9 cellular contexts compared by ENCODE assay signal in the genomic region with DNA sequence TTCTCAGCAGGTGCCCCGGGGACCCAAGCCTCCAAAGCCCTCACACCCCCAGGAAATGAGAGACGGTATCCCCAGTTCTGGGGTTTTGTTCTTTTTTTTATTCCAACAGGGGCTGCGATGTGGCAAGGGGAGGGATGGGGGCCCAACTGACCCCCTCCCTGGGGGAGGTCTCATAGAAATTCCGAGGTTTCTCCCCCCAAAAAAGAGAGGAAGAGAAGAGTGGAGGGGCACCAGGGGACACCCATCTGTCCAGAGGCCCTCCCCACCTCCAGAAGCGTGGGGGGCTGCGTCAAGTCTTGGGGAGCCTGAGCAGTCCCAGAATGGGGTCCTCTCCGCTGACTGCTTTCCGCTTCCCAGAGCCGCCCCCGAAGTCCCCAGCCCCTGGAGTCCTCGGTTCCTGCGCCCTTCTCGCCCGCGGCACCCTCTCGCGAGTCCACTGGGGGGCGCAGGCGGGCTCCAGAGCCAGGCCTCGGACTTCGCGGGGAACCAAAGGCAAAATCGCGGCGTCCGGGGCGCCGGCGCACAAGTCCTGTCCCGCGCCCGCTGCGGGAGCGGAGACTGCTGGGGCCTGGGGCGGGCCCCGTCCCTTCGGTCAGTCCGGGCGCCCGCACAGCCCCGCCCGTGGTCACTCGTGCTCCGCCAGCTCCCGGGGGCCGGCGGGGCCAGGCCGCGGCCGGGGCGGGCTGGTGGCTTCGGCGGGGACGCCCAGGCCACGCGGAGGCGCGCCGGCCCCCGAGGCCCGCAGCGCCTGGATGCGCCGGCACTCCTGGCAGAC. TPM values are rescaled to one million over a fixed set of nuclear protein-coding genes. Genes with fewer than 3 reads are reported as not detected.
DNase-seq lines count a peak whose midpoint lies in the region; TF ChIP-seq lines count a peak whose summit lies in the region.
"Had no signal": no experiment of that assay in that cellular context is flagged by ENCODE, and none has a peak within 500 bp of the region (broad histone marks: within the 10 kb centered on the region; RNA-seq: fewer than 3 reads in every experiment).

No MANE protein-coding gene starts in this region.

- H3K27me3 Mint-ChIP-seq in glutamatergic neuron (ENCODE audit: unreplicated experiment): peaks cover 38% of the 10 kb centered on the region

- peak overlapping the region; percentile 87 for H3K4me3 Mint-ChIP-seq in glutamatergic neuron (ENCODE audit: unreplicated experiment)

- no peak overlapping the region for H3K27ac ChIP-seq in spleen

- TF ChIP-seq POLR2A in spleen (IDR thresholded peaks at IDR 0.05): no peak

- H3K4me1 Mint-ChIP-seq in glutamatergic neuron (ENCODE audit: low read depth, unreplicated experiment): peaks cover 42% of the 10 kb centered on the region

- peaks cover 21% of the 10 kb centered on the region for H3K9me3 Mint-ChIP-seq in glutamatergic neuron (ENCODE audit: unreplicated experiment)

- H3K4me1 ChIP-seq in spleen: peaks cover 7 to 44% (median 31%) of the 10 kb centered on the region in 6 donors

- H3K9me3 ChIP-seq in spleen: no peaks in the 10 kb centered on the region

- no peaks in the 10 kb centered on the region for H3K36me3 Mint-ChIP-seq in glutamatergic neuron (ENCODE audit: unreplicated experiment)
- H3K36me3 Mint-ChIP-seq: CD4-positive, alpha-beta memory T cell had no signal

- 3 to 7% (median 4%) methylated on average over 6 to 64 of the region's 64 CpGs for WGBS in spleen, 5 donors

- H3K27ac Mint-ChIP-seq in glutamatergic neuron (ENCODE audit: unreplicated experiment): peak overlapping the region; percentile 96
- H3K27ac Mint-ChIP-seq: CD4-positive, alpha-beta memory T cell had no signal

- no peaks in the 10 kb centered on the region for H3K36me3 ChIP-seq in spleen

- peak overlapping the region in 4 of 8 donors; percentile 15 to 56 (median 18) for H3K4me3 ChIP-seq in spleen

- DNase-seq in NCI-H1436 (lab: John Stamatoyannopoulos, UW) (peak; percentile 53), NCI-H1436 treated with DMSO at 0.1 percent for 48 hours (lab: John Stamatoyannopoulos, UW) (no peak), NCI-H1694 treated with DMSO at 0.1 percent for 48 hours (lab: John Stamatoyannopoulos, UW) (peak; percentile 37), glutamatergic neuron (peak; percentile 91), spleen (no peak), HPDE6-E6E7 (ENCODE audit: extremely low spot score) (no peak), SIG-M5 (lab: John Stamatoyannopoulos, UW) (no peak)
- DNase-seq in activated CD8-positive, alpha-beta memory T cell treated with anti-CD3 and anti-CD28 coated beads, Interleukin-2, amount 50 U/mL, for 48 hours: peak; percentile 86

- peaks cover 0 to 97% (median 73%) of the 10 kb centered on the region in 7 donors for H3K27me3 ChIP-seq in spleen (replicated peaks in 1 of 7)

- peak; percentile 95 for TF ChIP-seq CTCF in glutamatergic neuron (IDR thresholded peaks at IDR 0.05; ENCODE audit: partially characterized antibody, unreplicated experiment)
- peak in 10 of 11 experiments; percentile 7 to 69 (median 46) for TF ChIP-seq CTCF in spleen (IDR thresholded peaks at IDR 0.05 in 8 of 11, conservative IDR thresholded peaks at IDR 0.05 in 3 of 11)

- intact Hi-C loops in spleen (cut with DNase I; ENCODE audit: low total_unique reads): no loop called here

RNA-seq across cellular contexts. Expression of gene ATP1A3, which starts 4.4 kb away (rescaled TPM):
- total RNA-seq in glutamatergic neuron (ENCODE audit: unreplicated experiment): 650 TPM
- 1 to 10 TPM in 5 of 7 donors, under 1 TPM in 2; 0.72 to 2.2 (median 1.9) TPM for total RNA-seq in spleen
- under 1 TPM; 0.39 to 0.83 (median 0.53) TPM for polyA plus RNA-seq in spleen

RNA-seq across cellular contexts. Expression of gene RABAC1, which starts 39.3 kb away (rescaled TPM):
- 139 TPM for total RNA-seq in glutamatergic neuron (ENCODE audit: unreplicated experiment)
- total RNA-seq in spleen: 100 to 1,000 TPM in 5 of 7 donors, 10 to 100 TPM in 2; 85.6 to 154 (median 123) TPM
- 100 to 1,000 TPM; 110 to 165 (median 145) TPM for polyA plus RNA-seq in spleen

Comparison
In these comparisons a context has a peak if more than half of its experiments do, and no peak if none do; other contexts are left out.
1. DNase-seq: peak in NCI-H1436 (single experiment), NCI-H1694 treated with DMSO at 0.1 percent for 48 hours (single experiment), activated CD8-positive, alpha-beta memory T cell treated with anti-CD3 and anti-CD28 coated beads, Interleukin-2, amount 50 U/mL, for 48 hours (single experiment) and glutamatergic neuron (single experiment); none in NCI-H1436 treated with DMSO at 0.1 percent for 48 hours (single experiment), spleen (single experiment), HPDE6-E6E7 (single experiment) and SIG-M5 (single experiment).
2. RNA of gene ATP1A3, which starts 4.4 kb away (total RNA-seq): 650 TPM in glutamatergic neuron (single experiment); 0.72 to 2.2 TPM in spleen; every median in the first group is over 100 times any median in the second.